ENCODE assay signal across 24 cellular contexts in the genomic region with DNA sequence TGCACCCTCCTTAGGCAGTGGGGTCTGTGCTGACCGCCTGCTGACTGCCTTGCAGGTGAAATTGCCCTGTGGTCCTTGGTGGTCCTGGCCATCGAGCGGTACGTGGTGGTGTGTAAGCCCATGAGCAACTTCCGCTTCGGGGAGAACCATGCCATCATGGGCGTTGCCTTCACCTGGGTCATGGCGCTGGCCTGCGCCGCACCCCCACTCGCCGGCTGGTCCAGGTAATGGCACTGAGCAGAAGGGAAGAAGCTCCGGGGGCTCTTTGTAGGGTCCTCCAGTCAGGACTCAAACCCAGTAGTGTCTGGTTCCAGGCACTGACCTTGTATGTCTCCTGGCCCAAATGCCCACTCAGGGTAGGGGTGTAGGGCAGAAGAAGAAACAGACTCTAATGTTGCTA. TPM values are rescaled to one million over a fixed set of nuclear protein-coding genes. Genes with fewer than 3 reads are reported as not detected.
DNase-seq lines count a peak whose midpoint lies in the region; ATAC-seq and TF ChIP-seq lines count a peak whose summit lies in the region.
"Had no signal": no experiment of that assay in that cellular context is flagged by ENCODE, and none has a peak within 500 bp of the region (broad histone marks: within the 10 kb centered on the region; RNA-seq: fewer than 3 reads in every experiment).

No MANE protein-coding gene starts in this region.

- intact Hi-C loops in posterior cingulate gyrus (cut with DNase I), result no loop called here

- H3K9ac ChIP-seq in adipocyte (ENCODE audit: low read length) (peak overlapping the region; percentile 52), iPS-15b (ENCODE audit: low read depth, low read length) (peak overlapping the region; percentile 24)

- no peaks in the 10 kb centered on the region for H4K20me1 ChIP-seq in GM23338 (replicated peaks; ENCODE audit: insufficient read depth)
- no peaks in the 10 kb centered on the region for H4K20me1 ChIP-seq in osteoblast (ENCODE audit: insufficient read depth, low read length)

- H3K36me3 ChIP-seq in GM23338 (ENCODE audit: insufficient read depth) (no peaks in the 10 kb centered on the region), adipocyte (ENCODE audit: control insufficient read depth, insufficient read depth, low read length, severe bottlenecking) (no peaks in the 10 kb centered on the region), iPS-15b (ENCODE audit: control insufficient read depth, insufficient read depth, low read length) (no peaks in the 10 kb centered on the region), osteoblast (ENCODE audit: insufficient read depth, low read length) (no peaks in the 10 kb centered on the region)
- H3K36me3 ChIP-seq: SJSA1 had no signal

- TF ChIP-seq CTCF in GM23338 (conservative IDR thresholded peaks at IDR 0.05; ENCODE audit: low read depth in 2 of 2), result no peak
- TF ChIP-seq CTCF in osteoblast (IDR thresholded peaks at IDR 0.05; ENCODE audit: extremely low read depth, low read depth, low read length), result no peak

- H3K27me3 ChIP-seq in GM23338 (ENCODE audit: insufficient read depth) (no peaks in the 10 kb centered on the region), adipocyte (replicated peaks; ENCODE audit: control insufficient read depth, insufficient read depth, low read length) (no peaks in the 10 kb centered on the region), iPS-15b (ENCODE audit: control insufficient read depth, insufficient read depth, low read length) (no peaks in the 10 kb centered on the region), osteoblast (ENCODE audit: insufficient read depth, low read length) (no peaks in the 10 kb centered on the region)
- H3K27me3 ChIP-seq: SJSA1 had no signal

- no peak overlapping the region for H3K27ac ChIP-seq in GM23338 (ENCODE audit: low read depth)
- no peak overlapping the region for H3K27ac ChIP-seq in osteoblast (ENCODE audit: low read depth, low read length)

- H3K79me2 ChIP-seq in GM23338 (replicated peaks; ENCODE audit: insufficient read depth) (no peaks in the 10 kb centered on the region), osteoblast (ENCODE audit: insufficient read depth, low read length) (no peaks in the 10 kb centered on the region)

- no peaks in the 10 kb centered on the region; the same call in 2 of the 3 replicates for H3K36me3 Mint-ChIP-seq in GM23338 (ENCODE audit: low read depth)
- H3K36me3 Mint-ChIP-seq: CD4-positive, CD25-positive, alpha-beta regulatory T cell had no signal

- peaks cover 11% of the 10 kb centered on the region; the same call in 1 of the 2 replicates for H3K4me1 ChIP-seq in GM23338 (ENCODE audit: insufficient read depth)
- H3K4me1 ChIP-seq in adipocyte (ENCODE audit: control insufficient read depth, insufficient read depth, low read length), result peaks cover 18% of the 10 kb centered on the region
- H3K4me1 ChIP-seq in iPS-15b (ENCODE audit: control insufficient read depth, insufficient read depth, low read length), result peaks cover 9% of the 10 kb centered on the region
- H3K4me1 ChIP-seq in osteoblast (ENCODE audit: insufficient read depth, low read length), result peaks cover 8% of the 10 kb centered on the region

- H3F3A ChIP-seq in GM23338 (replicated peaks; ENCODE audit: low read depth), result no peaks in the 10 kb centered on the region

- H3K27me3 Mint-ChIP-seq in GM23338 (ENCODE audit: insufficient read depth, low read depth, poor library complexity), result peaks cover 27% of the 10 kb centered on the region
- H3K27me3 Mint-ChIP-seq: CD4-positive, CD25-positive, alpha-beta regulatory T cell had no signal

- H3K4me3 ChIP-seq in GM23338, result no peak overlapping the region
- H3K4me3 ChIP-seq in adipocyte (ENCODE audit: low read length), result no peak overlapping the region
- no peak overlapping the region for H3K4me3 ChIP-seq in iPS-15b (ENCODE audit: low read depth, low read length)
- no peak overlapping the region for H3K4me3 ChIP-seq in osteoblast (ENCODE audit: insufficient read depth, low read length)
- H3K4me3 ChIP-seq: GM12878, SJSA1 had no signal

- no peaks in the 10 kb centered on the region for H3K9me3 ChIP-seq in adipocyte (ENCODE audit: control insufficient read depth, low read length)
- no peaks in the 10 kb centered on the region for H3K9me3 ChIP-seq in iPS-15b (ENCODE audit: control insufficient read depth, insufficient read depth, low read length)
- H3K9me3 ChIP-seq in osteoblast (ENCODE audit: low read depth, low read length), result no peaks in the 10 kb centered on the region
- H3K9me3 ChIP-seq: SJSA1 had no signal

- DNase-seq in GM23338 (ENCODE audit: low spot score), result no peak
- no peak for DNase-seq in adipocyte (ENCODE audit: low read depth)
- peak; percentile 58 for DNase-seq in osteoblast (ENCODE audit: insufficient read length, low spot score, missing footprints)
- DNase-seq in posterior cingulate gyrus, result no peak
- DNase-seq: CD4-positive, CD25-positive, alpha-beta regulatory T cell; COR-L47; DMS 273 treated with DMSO at 0.1 percent for 48 hours; DND-41; GOT3; Kasumi-1; NCI-H1694 treated with DMSO at 0.1 percent for 48 hours; NCI-H2081 treated with DMSO at 0.1 percent for 48 hours; NCI-H2171 treated with DMSO at 0.1 percent for 48 hours; NCI-H446; NCI-H526 had no signal

- H3K27ac Mint-ChIP-seq in GM23338, result no peak overlapping the region; the same call in 1 of the 2 replicates
- H3K27ac Mint-ChIP-seq: CD4-positive, CD25-positive, alpha-beta regulatory T cell had no signal

- no peak for ATAC-seq in GM23338
- ATAC-seq in HG02642 (IDR thresholded peaks at IDR 0.05; ENCODE audit: poor library complexity, unreplicated experiment), result no peak
- no peak for ATAC-seq in GM21576 (IDR thresholded peaks at IDR 0.05; ENCODE audit: unreplicated experiment)
- no peak for ATAC-seq in HG03045 (IDR thresholded peaks at IDR 0.05; ENCODE audit: unreplicated experiment)
- ATAC-seq: GM12878 had no signal

- H2AFZ ChIP-seq in GM23338, result peak overlapping the region; percentile 95
- no peak overlapping the region for H2AFZ ChIP-seq in osteoblast (ENCODE audit: low read length)

- H3K9me3 Mint-ChIP-seq in GM23338, result no peaks in the 10 kb centered on the region

- H3K4me3 Mint-ChIP-seq in GM23338, result no peak overlapping the region
- H3K4me3 Mint-ChIP-seq: CD4-positive, CD25-positive, alpha-beta regulatory T cell had no signal

- H3K4me1 Mint-ChIP-seq in GM23338, result peaks cover 34% of the 10 kb centered on the region
- H3K4me1 Mint-ChIP-seq: CD4-positive, CD25-positive, alpha-beta regulatory T cell had no signal

- peak overlapping the region; percentile 55; the same call in 1 of the 2 replicates for H3K4me2 ChIP-seq in GM23338
- H3K4me2 ChIP-seq in osteoblast (ENCODE audit: insufficient read depth, low read length), result no peak overlapping the region

- H3K9me2 ChIP-seq in GM23338 (ENCODE audit: insufficient read depth), result peaks cover 6% of the 10 kb centered on the region; the same call in 1 of the 2 replicates

TF ChIP-seq in GM23338, 12 proteins besides CTCF, POLR2A, EP300 and RAD21 (continues in another document):
- TF ChIP-seq, protein P1, sequence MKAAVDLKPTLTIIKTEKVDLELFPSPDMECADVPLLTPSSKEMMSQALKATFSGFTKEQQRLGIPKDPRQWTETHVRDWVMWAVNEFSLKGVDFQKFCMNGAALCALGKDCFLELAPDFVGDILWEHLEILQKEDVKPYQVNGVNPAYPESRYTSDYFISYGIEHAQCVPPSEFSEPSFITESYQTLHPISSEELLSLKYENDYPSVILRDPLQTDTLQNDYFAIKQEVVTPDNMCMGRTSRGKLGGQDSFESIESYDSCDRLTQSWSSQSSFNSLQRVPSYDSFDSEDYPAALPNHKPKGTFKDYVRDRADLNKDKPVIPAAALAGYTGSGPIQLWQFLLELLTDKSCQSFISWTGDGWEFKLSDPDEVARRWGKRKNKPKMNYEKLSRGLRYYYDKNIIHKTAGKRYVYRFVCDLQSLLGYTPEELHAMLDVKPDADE (IDR thresholded peaks at IDR 0.05), result no peak
- no peak for TF ChIP-seq CREB1 (CRISPR knock-in tag; IDR thresholded peaks at IDR 0.05; ENCODE audit: low read depth)
- no peak for TF ChIP-seq ZNF331 (CRISPR knock-in tag; IDR thresholded peaks at IDR 0.05; ENCODE audit: low read depth)
- TF ChIP-seq, protein P2, sequence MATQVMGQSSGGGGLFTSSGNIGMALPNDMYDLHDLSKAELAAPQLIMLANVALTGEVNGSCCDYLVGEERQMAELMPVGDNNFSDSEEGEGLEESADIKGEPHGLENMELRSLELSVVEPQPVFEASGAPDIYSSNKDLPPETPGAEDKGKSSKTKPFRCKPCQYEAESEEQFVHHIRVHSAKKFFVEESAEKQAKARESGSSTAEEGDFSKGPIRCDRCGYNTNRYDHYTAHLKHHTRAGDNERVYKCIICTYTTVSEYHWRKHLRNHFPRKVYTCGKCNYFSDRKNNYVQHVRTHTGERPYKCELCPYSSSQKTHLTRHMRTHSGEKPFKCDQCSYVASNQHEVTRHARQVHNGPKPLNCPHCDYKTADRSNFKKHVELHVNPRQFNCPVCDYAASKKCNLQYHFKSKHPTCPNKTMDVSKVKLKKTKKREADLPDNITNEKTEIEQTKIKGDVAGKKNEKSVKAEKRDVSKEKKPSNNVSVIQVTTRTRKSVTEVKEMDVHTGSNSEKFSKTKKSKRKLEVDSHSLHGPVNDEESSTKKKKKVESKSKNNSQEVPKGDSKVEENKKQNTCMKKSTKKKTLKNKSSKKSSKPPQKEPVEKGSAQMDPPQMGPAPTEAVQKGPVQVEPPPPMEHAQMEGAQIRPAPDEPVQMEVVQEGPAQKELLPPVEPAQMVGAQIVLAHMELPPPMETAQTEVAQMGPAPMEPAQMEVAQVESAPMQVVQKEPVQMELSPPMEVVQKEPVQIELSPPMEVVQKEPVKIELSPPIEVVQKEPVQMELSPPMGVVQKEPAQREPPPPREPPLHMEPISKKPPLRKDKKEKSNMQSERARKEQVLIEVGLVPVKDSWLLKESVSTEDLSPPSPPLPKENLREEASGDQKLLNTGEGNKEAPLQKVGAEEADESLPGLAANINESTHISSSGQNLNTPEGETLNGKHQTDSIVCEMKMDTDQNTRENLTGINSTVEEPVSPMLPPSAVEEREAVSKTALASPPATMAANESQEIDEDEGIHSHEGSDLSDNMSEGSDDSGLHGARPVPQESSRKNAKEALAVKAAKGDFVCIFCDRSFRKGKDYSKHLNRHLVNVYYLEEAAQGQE (IDR thresholded peaks at IDR 0.05; ENCODE audit: unreplicated experiment), result no peak
- TF ChIP-seq POLR2AphosphoS5 (IDR thresholded peaks at IDR 0.05; ENCODE audit: low read depth), result no peak
- TF ChIP-seq STAT1 (IDR thresholded peaks at IDR 0.05; ENCODE audit: unreplicated experiment), result no peak
- TF ChIP-seq EZH2phosphoT487 (IDR thresholded peaks at IDR 0.05; ENCODE audit: unreplicated experiment), result no peak
- TF ChIP-seq ZNF114 (CRISPR knock-in tag; IDR thresholded peaks at IDR 0.05), result no peak

RNA-seq across cellular contexts. Expression of a gene that starts 2.4 kb away (rescaled TPM):
- total RNA-seq in GM23338 (2014; rRNA removed; shearing (Covaris generic)), result not detected in 2 replicates
- polyA plus RNA-seq in GM23338 (2016; fragmentation: Nextera tagmentation; extraction: Ambion mirVana), result not detected in 2 replicates
- total RNA-seq in osteoblast, result not detected in 2 replicates
- total RNA-seq: CD4-positive, CD25-positive, alpha-beta regulatory T cell; GM12878; MCF 10A; OCI-LY7; SJSA1 had no signal
- polyA plus RNA-seq: BJ; CD4-positive, CD25-positive, alpha-beta regulatory T cell; GM12878 had no signal

RNA-seq across cellular contexts. Expression of a gene that starts 12.2 kb away (rescaled TPM):
- not detected in 2 replicates for total RNA-seq in GM23338 (2014; rRNA removed; shearing (Covaris generic))
- polyA plus RNA-seq in GM23338 (2016; fragmentation: Nextera tagmentation; extraction: Ambion mirVana), result not detected in 2 replicates
- not detected in 2 replicates for total RNA-seq in osteoblast
- total RNA-seq: CD4-positive, CD25-positive, alpha-beta regulatory T cell; GM12878; MCF 10A; OCI-LY7; SJSA1 had no signal
- polyA plus RNA-seq: BJ; CD4-positive, CD25-positive, alpha-beta regulatory T cell; GM12878 had no signal
